ENCODE assay signal across 23 cellular contexts in the genomic region with DNA sequence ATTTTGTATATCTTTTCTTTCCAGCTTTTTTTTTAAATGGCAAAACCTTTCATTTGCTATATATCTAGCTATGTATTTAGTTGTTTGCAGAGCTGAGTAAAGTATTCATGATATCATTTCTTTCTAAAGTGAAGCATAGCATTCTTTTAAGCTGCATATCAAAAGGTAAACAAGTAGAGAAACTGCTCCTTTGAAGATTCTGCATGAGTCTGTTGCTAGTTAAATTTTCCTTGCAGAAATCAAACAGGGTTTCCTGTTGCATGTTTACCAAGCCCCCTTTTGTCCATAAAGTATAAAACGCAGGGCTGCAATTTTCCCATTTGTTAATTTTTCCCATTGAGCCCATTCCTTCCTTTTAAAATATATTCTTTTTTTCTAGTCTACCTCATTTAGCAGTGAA.
DNase-seq lines count a peak whose midpoint lies in the region; ATAC-seq, FAIRE-seq and TF ChIP-seq lines count a peak whose summit lies in the region.
"Had no signal": no experiment of that assay in that cellular context is flagged by ENCODE, and none has a peak within 500 bp of the region (broad histone marks: within the 10 kb centered on the region; RNA-seq: fewer than 3 reads in every experiment).

No MANE protein-coding gene starts in this region.

- peak; percentile 46 for FAIRE-seq in endothelial cell of umbilical vein (lab: Jason Lieb, UNC)
- FAIRE-seq: A204.1, D721Med, G401.6, GM12891, GM19239 had no signal

- POLR2A ChIA-PET in endothelial cell of umbilical vein (lab: Charles Lee), result no interaction called here

- H3K9me1 ChIP-seq in endothelial cell of umbilical vein (replicated peaks; ENCODE audit: control insufficient read depth, extremely low read depth, insufficient read depth, low read length), result no peaks in the 10 kb centered on the region

- no peaks in the 10 kb centered on the region for H4K20me1 ChIP-seq in BLaER1
- no peaks in the 10 kb centered on the region for H4K20me1 ChIP-seq in BLaER1 treated with 17β-estradiol and CSF1 and Interleukin-3, amounts not matched to agents 10 nM and 100 nM
- H4K20me1 ChIP-seq in endothelial cell of umbilical vein (replicated peaks; ENCODE audit: control insufficient read depth, extremely low read depth, insufficient read depth, low read length), result no peaks in the 10 kb centered on the region

- intact Hi-C loops in endothelial cell of umbilical vein (cut with micrococcal nuclease), result no loop called here

- H3K27ac Mint-ChIP-seq in stimulated activated naive B cell treated with anti-CD40 and anti-IgM and Interleukin-4, amounts not matched to agents 10 μg/mL and 1 μg/mL and 100 μg/mL, for 72 hours, result no peak overlapping the region
- H3K27ac Mint-ChIP-seq: CD14-positive monocyte; CD4-positive, alpha-beta memory T cell; CD4-positive, CD25-positive, alpha-beta regulatory T cell; CD8-positive, alpha-beta memory T cell had no signal

- peaks cover 6% of the 10 kb centered on the region; the same call in 1 of the 2 replicates for H3K9me3 ChIP-seq in BLaER1
- H3K9me3 ChIP-seq in BLaER1 treated with 17β-estradiol and CSF1 and Interleukin-3, amounts not matched to agents 10 nM and 100 nM (replicated peaks in 1 of 11), result peaks cover 0 to 16% (median 5%) of the 10 kb centered on the region in 11 experiments; a peak in 9 of 22 replicates
- H3K9me3 ChIP-seq in endothelial cell of umbilical vein (replicated peaks; ENCODE audit: control insufficient read depth, insufficient read depth, low read length), result no peaks in the 10 kb centered on the region
- H3K9me3 ChIP-seq: BE2C had no signal

- H3K4me3 Mint-ChIP-seq in stimulated activated naive B cell treated with anti-CD40 and anti-IgM and Interleukin-4, amounts not matched to agents 10 μg/mL and 1 μg/mL and 100 μg/mL, for 72 hours, result no peak overlapping the region
- H3K4me3 Mint-ChIP-seq: CD14-positive monocyte; CD4-positive, alpha-beta memory T cell; CD4-positive, CD25-positive, alpha-beta regulatory T cell; CD8-positive, alpha-beta memory T cell had no signal

- dilution Hi-C loops in endothelial cell of umbilical vein (cut with MboI; ENCODE audit: extremely low pct_ligation_motif_present, low sequenced_read_pairs), result no loop called here

- H3K36me3 Mint-ChIP-seq in stimulated activated naive B cell treated with anti-CD40 and anti-IgM and Interleukin-4, amounts not matched to agents 10 μg/mL and 1 μg/mL and 100 μg/mL, for 72 hours, result no peaks in the 10 kb centered on the region
- H3K36me3 Mint-ChIP-seq: CD14-positive monocyte; CD4-positive, alpha-beta memory T cell; CD4-positive, CD25-positive, alpha-beta regulatory T cell; CD8-positive, alpha-beta memory T cell had no signal

- CTCF ChIA-PET in endothelial cell of umbilical vein (lab: Charles Lee), result interaction anchor here (1.3 kb wide), 1 partner anchor 59 kb away, joined by 3 read pairs; no protein-coding TSS in a partner anchor

- TF ChIP-seq POLR2A in endothelial cell of umbilical vein (IDR thresholded peaks at IDR 0.05; ENCODE audit: low read depth, low read length), result no peak

- H3K4me2 ChIP-seq in BLaER1 (peak overlapping the region; percentile 91), endothelial cell of umbilical vein (ENCODE audit: insufficient read depth, low read length) (peak overlapping the region; percentile 49)
- H3K4me2 ChIP-seq in BLaER1 treated with 17β-estradiol and CSF1 and Interleukin-3, amounts not matched to agents 10 nM and 100 nM, result peak overlapping the region in 7 of 11 experiments; percentile 82 to 93 (median 90); a peak in 10 of 22 replicates

- peaks cover 0 to 4% of the 10 kb centered on the region in 2 donors for H3K27me3 Mint-ChIP-seq in stimulated activated naive B cell treated with anti-CD40 and anti-IgM and Interleukin-4, amounts not matched to agents 10 μg/mL and 1 μg/mL and 100 μg/mL, for 72 hours
- H3K27me3 Mint-ChIP-seq: CD4-positive, CD25-positive, alpha-beta regulatory T cell had no signal

- H3K4me3 ChIP-seq in BLaER1 (no peak overlapping the region), endothelial cell of umbilical vein (replicated peaks in 1 of 3; ENCODE audit: insufficient read depth in 1 of 3, low read depth in 1 of 3, low read length in 3 of 3) (no peak overlapping the region)
- H3K4me3 ChIP-seq in BLaER1 treated with 17β-estradiol and CSF1 and Interleukin-3, amounts not matched to agents 10 nM and 100 nM, result no peak overlapping the region

- no peaks in the 10 kb centered on the region for H3K9me3 Mint-ChIP-seq in stimulated activated naive B cell treated with anti-CD40 and anti-IgM and Interleukin-4, amounts not matched to agents 10 μg/mL and 1 μg/mL and 100 μg/mL, for 72 hours
- H3K9me3 Mint-ChIP-seq: CD4-positive, alpha-beta memory T cell; CD8-positive, alpha-beta memory T cell had no signal

- H3K4me1 ChIP-seq in BLaER1 (peaks cover 61% of the 10 kb centered on the region), endothelial cell of umbilical vein (ENCODE audit: control insufficient read depth, extremely low read depth, insufficient read depth, low read length) (peaks cover 25% of the 10 kb centered on the region)
- H3K4me1 ChIP-seq in BLaER1 treated with 17β-estradiol and CSF1 and Interleukin-3, amounts not matched to agents 10 nM and 100 nM, result peaks cover 40 to 60% (median 54%) of the 10 kb centered on the region in 10 experiments

- DNase-seq in endothelial cell of umbilical vein (ENCODE audit: low read depth, low spot score), result no peak
- no peak for DNase-seq in stimulated activated naive B cell treated with anti-CD40 and anti-IgM and Interleukin-4, amounts not matched to agents 10 μg/mL and 1 μg/mL and 100 μg/mL, for 72 hours
- no peak for DNase-seq in activated CD4-positive, CD25-positive, alpha-beta regulatory T cell treated with anti-CD3 and anti-CD28 coated beads, Interleukin-2, amount 50 U/mL, for 72 hours
- DNase-seq: 8988T; ACHN; BE2C; C1 segment of cervical spinal cord; Calu3; CD4-positive, alpha-beta memory T cell; CD4-positive, CD25-positive, alpha-beta regulatory T cell; CD8-positive, alpha-beta memory T cell; COR-L47; DMS79 treated with DMSO at 0.1 percent for 48 hours; GF-D8 had no signal

- no peaks in the 10 kb centered on the region for H3K79me2 ChIP-seq in endothelial cell of umbilical vein (ENCODE audit: control insufficient read depth, insufficient read depth, low read length)

- TF ChIP-seq CTCF in endothelial cell of umbilical vein (IDR thresholded peaks at IDR 0.05; ENCODE audit: extremely low read depth in 1 of 2, insufficient read depth in 1 of 2, low read depth in 1 of 2, low read length in 2 of 2), result no peak

- H3K27me3 ChIP-seq in BLaER1 (no peaks in the 10 kb centered on the region), endothelial cell of umbilical vein (ENCODE audit: control insufficient read depth in 2 of 2, insufficient read depth in 2 of 2, low read length in 2 of 2) (no peaks in the 10 kb centered on the region)
- H3K27me3 ChIP-seq in BLaER1 treated with 17β-estradiol and CSF1 and Interleukin-3, amounts not matched to agents 10 nM and 100 nM, result no peaks in the 10 kb centered on the region

- no TSS peak for BruUV-seq in endothelial cell of umbilical vein (replicated peaks; lab: Mats Ljungman, UMichigan)

- H3K9ac ChIP-seq in BLaER1, result no peak overlapping the region
- no peak overlapping the region for H3K9ac ChIP-seq in BLaER1 treated with 17β-estradiol and CSF1 and Interleukin-3, amounts not matched to agents 10 nM and 100 nM
- no peak overlapping the region for H3K9ac ChIP-seq in endothelial cell of umbilical vein (replicated peaks; ENCODE audit: extremely low read depth, insufficient read depth, low read length)

- H3K4me1 Mint-ChIP-seq in stimulated activated naive B cell treated with anti-CD40 and anti-IgM and Interleukin-4, amounts not matched to agents 10 μg/mL and 1 μg/mL and 100 μg/mL, for 72 hours, result peaks cover 8 to 32% of the 10 kb centered on the region in 2 donors
- H3K4me1 Mint-ChIP-seq: CD14-positive monocyte; CD4-positive, CD25-positive, alpha-beta regulatory T cell; CD8-positive, alpha-beta memory T cell had no signal

- H3K36me3 ChIP-seq in BLaER1 (no peaks in the 10 kb centered on the region), endothelial cell of umbilical vein (ENCODE audit: control insufficient read depth in 2 of 2, extremely low read depth in 1 of 2, insufficient read depth in 2 of 2, low read length in 2 of 2) (no peaks in the 10 kb centered on the region)
- no peaks in the 10 kb centered on the region; a peak in 1 of 22 replicates for H3K36me3 ChIP-seq in BLaER1 treated with 17β-estradiol and CSF1 and Interleukin-3, amounts not matched to agents 10 nM and 100 nM
- H3K36me3 ChIP-seq: BE2C had no signal

- H2AFZ ChIP-seq in endothelial cell of umbilical vein (ENCODE audit: low read depth, low read length), result no peak overlapping the region

- ATAC-seq in stimulated activated naive B cell treated with anti-CD40 and anti-IgM and Interleukin-4, amounts not matched to agents 10 μg/mL and 1 μg/mL and 100 μg/mL, for 72 hours (replicated peaks), result no peak
- no peak for ATAC-seq in GM19395 (IDR thresholded peaks at IDR 0.05; ENCODE audit: unreplicated experiment)

- H3K27ac ChIP-seq in BLaER1 (no peak overlapping the region; the same call in 1 of the 2 replicates), endothelial cell of umbilical vein (ENCODE audit: insufficient read depth, low read depth, low read length) (no peak overlapping the region)
- no peak overlapping the region for H3K27ac ChIP-seq in BLaER1 treated with 17β-estradiol and CSF1 and Interleukin-3, amounts not matched to agents 10 nM and 100 nM

TF ChIP-seq in endothelial cell of umbilical vein, 7 proteins besides CTCF, POLR2A, EP300 and RAD21:
- TF ChIP-seq MYC (IDR thresholded peaks at IDR 0.05; ENCODE audit: low read depth, low read length) (no peak), POLR2AphosphoS5 (IDR thresholded peaks at IDR 0.05; ENCODE audit: insufficient read depth, low read depth, low read length) (no peak), FOS (IDR thresholded peaks at IDR 0.05; ENCODE audit: borderline replicate concordance, insufficient read depth, low read length) (no peak), GATA2 (IDR thresholded peaks at IDR 0.05; ENCODE audit: insufficient read depth, insufficient read length, low read depth, low read length) (no peak), EZH2 (IDR thresholded peaks at IDR 0.05; ENCODE audit: borderline replicate concordance, low read depth, low read length, severe bottlenecking) (no peak), JUN (IDR thresholded peaks at IDR 0.05; ENCODE audit: borderline replicate concordance, insufficient read depth, insufficient read length, low read depth) (no peak)
- TF ChIP-seq, protein P1, sequence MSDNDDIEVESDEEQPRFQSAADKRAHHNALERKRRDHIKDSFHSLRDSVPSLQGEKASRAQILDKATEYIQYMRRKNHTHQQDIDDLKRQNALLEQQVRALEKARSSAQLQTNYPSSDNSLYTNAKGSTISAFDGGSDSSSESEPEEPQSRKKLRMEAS (IDR thresholded peaks at IDR 0.05; ENCODE audit: insufficient read depth, insufficient read length), result no peak
